Comparison of ENCODE assay signal across 8 cellular contexts in the genomic region with DNA sequence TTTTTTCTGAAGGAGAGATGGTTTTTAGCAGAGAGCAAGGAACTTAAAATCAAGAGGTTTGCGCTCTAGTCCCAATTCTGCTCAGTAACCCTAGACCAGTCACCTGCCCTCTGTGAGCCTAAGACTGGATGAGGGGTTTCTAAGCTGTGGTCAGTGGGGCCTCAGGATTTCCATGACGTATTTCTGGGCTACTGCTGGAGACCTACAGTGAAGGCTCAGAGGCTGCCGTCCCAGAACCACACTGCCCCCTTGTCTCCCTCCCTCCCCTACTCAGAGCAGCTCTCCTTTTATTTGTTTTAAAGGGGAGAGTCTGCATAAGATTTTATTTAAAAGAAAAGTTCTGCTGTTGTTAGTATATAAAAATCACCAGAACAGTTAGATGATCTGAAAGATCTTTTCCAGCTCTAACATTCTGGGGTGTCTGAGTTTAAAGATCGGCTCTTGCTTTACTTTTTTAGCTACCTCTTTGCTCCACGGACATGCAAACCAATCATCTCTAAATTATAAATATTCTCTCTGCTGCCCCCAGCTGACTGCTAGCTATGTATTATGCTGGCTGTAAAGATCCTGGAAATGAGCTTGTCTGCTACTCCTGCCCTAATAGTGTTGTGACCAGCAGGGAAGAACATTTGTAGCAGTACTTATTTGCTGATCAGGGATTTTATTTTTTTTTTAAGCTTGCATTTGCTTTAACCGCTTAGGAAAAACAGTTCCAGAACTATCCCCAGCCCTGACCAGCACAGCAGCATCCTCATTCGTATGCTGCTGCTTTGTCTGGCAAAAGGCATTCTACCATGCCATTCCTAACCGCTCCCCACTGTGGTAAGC. TPM values are rescaled to one million over a fixed set of nuclear protein-coding genes. Genes with fewer than 3 reads are reported as not detected.
DNase-seq lines count a peak whose midpoint lies in the region; ATAC-seq and TF ChIP-seq lines count a peak whose summit lies in the region.

No MANE protein-coding gene starts in this region.

- intact Hi-C loops in natural killer cell (cut with micrococcal nuclease) = no loop called here
- intact Hi-C loops in ovary (cut with DNase I) = loop anchor here in 1 of 4 donors (10.0 kb wide), 1 partner anchor 177 kb away; a partner anchor contains a TSS

- H3K4me1 Mint-ChIP-seq in natural killer cell (no peaks in the 10 kb centered on the region), T-helper 17 cell (peaks cover 3% of the 10 kb centered on the region)
- H3K4me1 Mint-ChIP-seq in natural killer cell treated with Interleukin-12 subunit alpha and Interleukin-12 subunit beta and Interleukin-15 and Interleukin-18, amount 100 ng/mL, for 72 hours (ENCODE audit: low read depth in 2 of 2) = no peaks in the 10 kb centered on the region

- DNase-seq in natural killer cell (no peak), MG63 (no peak), T-helper 17 cell (no peak), fibroblast of villous mesenchyme (ENCODE audit: low read depth) (peak; percentile 47), ovary (peak in 4 of 5 donors; percentile 39 to 51 (median 44))
- DNase-seq in natural killer cell treated with Interleukin-12 subunit alpha and Interleukin-12 subunit beta and Interleukin-15 and Interleukin-18, amount 100 ng/mL, for 72 hours (ENCODE audit: low spot score) = no peak

- TF ChIP-seq CTCF in natural killer cell (IDR thresholded peaks at IDR 0.05) (no peak), fibroblast of villous mesenchyme (IDR thresholded peaks at IDR 0.05; ENCODE audit: insufficient read depth, low read depth, low read length) (peak; percentile 50), ovary (IDR thresholded peaks at IDR 0.05) (peak; percentile 25 to 43 (median 40))

- no peaks in the 10 kb centered on the region for H3K9me3 Mint-ChIP-seq in natural killer cell
- H3K9me3 Mint-ChIP-seq in natural killer cell treated with Interleukin-12 subunit alpha and Interleukin-12 subunit beta and Interleukin-15 and Interleukin-18, amount 100 ng/mL, for 72 hours = no peaks in the 10 kb centered on the region

- H3K4me1 ChIP-seq in ovary (ENCODE audit: insufficient read depth) = peaks cover 5% of the 10 kb centered on the region

- H3K27me3 Mint-ChIP-seq in natural killer cell (ENCODE audit: low read depth in 2 of 2) (peaks cover 3 to 27% of the 10 kb centered on the region in 2 donors), T-helper 17 cell (peaks cover 19% of the 10 kb centered on the region)
- peaks cover 13 to 16% of the 10 kb centered on the region in 2 donors for H3K27me3 Mint-ChIP-seq in natural killer cell treated with Interleukin-12 subunit alpha and Interleukin-12 subunit beta and Interleukin-15 and Interleukin-18, amount 100 ng/mL, for 72 hours

- no peaks in the 10 kb centered on the region for H3K36me3 ChIP-seq in MG63
- no peaks in the 10 kb centered on the region for H3K36me3 ChIP-seq in ovary

- H3K4me3 Mint-ChIP-seq in natural killer cell (peak overlapping the region; percentile 43), T-helper 17 cell (no peak overlapping the region)
- H3K4me3 Mint-ChIP-seq in natural killer cell treated with Interleukin-12 subunit alpha and Interleukin-12 subunit beta and Interleukin-15 and Interleukin-18, amount 100 ng/mL, for 72 hours = no peak overlapping the region

- H3K27ac Mint-ChIP-seq in natural killer cell (no peak overlapping the region), T-helper 17 cell (no peak overlapping the region)
- no peak overlapping the region for H3K27ac Mint-ChIP-seq in natural killer cell treated with Interleukin-12 subunit alpha and Interleukin-12 subunit beta and Interleukin-15 and Interleukin-18, amount 100 ng/mL, for 72 hours

- H3K36me3 Mint-ChIP-seq in natural killer cell (no peaks in the 10 kb centered on the region), T-helper 17 cell (ENCODE audit: low read depth) (no peaks in the 10 kb centered on the region)
- no peaks in the 10 kb centered on the region for H3K36me3 Mint-ChIP-seq in natural killer cell treated with Interleukin-12 subunit alpha and Interleukin-12 subunit beta and Interleukin-15 and Interleukin-18, amount 100 ng/mL, for 72 hours

- WGBS in ovary, 3 donors = 29 to 35% (median 30%) methylated on average over 8 of the region's 8 CpGs

- ATAC-seq in natural killer cell = peak in 1 of 3 donors; percentile 54
- ATAC-seq in natural killer cell treated with Interleukin-12 subunit alpha and Interleukin-12 subunit beta and Interleukin-15 and Interleukin-18, amount 100 ng/mL, for 72 hours = no peak
- peak; percentile 60 for ATAC-seq in T-helper 17 cell
- no peak for ATAC-seq in HG02973 (IDR thresholded peaks at IDR 0.05; ENCODE audit: unreplicated experiment)
- no peak for ATAC-seq in GM19452 (IDR thresholded peaks at IDR 0.05; ENCODE audit: unreplicated experiment)

- H3K9me3 ChIP-seq in MG63 = peaks cover 2% of the 10 kb centered on the region; the same call in 1 of the 2 replicates
- no peaks in the 10 kb centered on the region for H3K9me3 ChIP-seq in T-helper 17 cell (ENCODE audit: control insufficient read depth, low read length, poor library complexity, severe bottlenecking)
- H3K9me3 ChIP-seq in ovary = no peaks in the 10 kb centered on the region

- TF ChIP-seq POLR2A in ovary (IDR thresholded peaks at IDR 0.05) = no peak

- H3K4me3 ChIP-seq in MG63 = peak overlapping the region; percentile 9; the same call in 1 of the 2 replicates
- H3K4me3 ChIP-seq in fibroblast of villous mesenchyme (ENCODE audit: low read depth, low read length) = peak overlapping the region; percentile 10
- H3K4me3 ChIP-seq in ovary = no peak overlapping the region

- TF ChIP-seq EP300 in ovary (IDR thresholded peaks at IDR 0.05) = no peak

- peak overlapping the region in 1 of 2 donors; percentile 64 for H3K27ac ChIP-seq in ovary

- H3K27me3 ChIP-seq in MG63 (no peaks in the 10 kb centered on the region), ovary (no peaks in the 10 kb centered on the region)

RNA-seq across cellular contexts. Expression of a gene that starts 28.6 kb away (rescaled TPM):
- 10 to 100 TPM; 59.5 to 86.9 (median 65.2) TPM for total RNA-seq in natural killer cell
- 100 to 1,000 TPM in 1 of 2 donors, 10 to 100 TPM in 1; 54.4 to 102 TPM for total RNA-seq in natural killer cell treated with Interleukin-12 subunit alpha and Interleukin-12 subunit beta and Interleukin-15 and Interleukin-18, amount 100 ng/mL, for 72 hours
- 190 and 205 TPM in 2 replicates for total RNA-seq in MG63 (2014; rRNA removed; shearing (Covaris generic); ENCODE audit: low replicate concordance)
- total RNA-seq in T-helper 17 cell = 10 to 100 TPM; 69.9 to 77.3 TPM
- 41.0 and 45.4 TPM in 2 replicates for total RNA-seq in fibroblast of villous mesenchyme
- 100 to 1,000 TPM in 3 of 7 donors, 10 to 100 TPM in 4; 58.2 to 145 (median 89.4) TPM for total RNA-seq in ovary
- polyA plus RNA-seq in ovary = 100 to 1,000 TPM; 147 to 183 TPM

Comparison
In these comparisons a context has a peak if more than half of its experiments do, and no peak if none do; other contexts are left out.
1. DNase-seq: peak in fibroblast of villous mesenchyme (single experiment) and ovary (4 of 5); none in natural killer cell (single experiment), natural killer cell treated with Interleukin-12 subunit alpha and Interleukin-12 subunit beta and Interleukin-15 and Interleukin-18, amount 100 ng/mL, for 72 hours (single experiment), MG63 (single experiment) and T-helper 17 cell (0 of 3).